ENCODE assay signal across 16 cellular contexts in genomic region chr13:31968473-31968872, GRCh38.
DNase-seq lines count a peak whose midpoint lies in the region; ATAC-seq and TF ChIP-seq lines count a peak whose summit lies in the region.
"Had no signal": no experiment of that assay in that cellular context is flagged by ENCODE, and none has a peak within 500 bp of the region (broad histone marks: within the 10 kb centered on the region; RNA-seq: fewer than 3 reads in every experiment).

No MANE protein-coding gene starts in this region.

- CTCF ChIA-PET in activated B cell treated with CpG ODN at 0.5 μM for 24 hours (lab: Charles Lee): interaction anchor here (1.6 kb wide), 1 partner anchor 58 kb away, joined by 5 read pairs; no protein-coding TSS in a partner anchor

- no peaks in the 10 kb centered on the region for H3K9me3 Mint-ChIP-seq in activated B cell treated with CpG ODN at 0.5 μM for 24 hours

- no peak overlapping the region for H3K4me2 ChIP-seq in mesenchymal stem cell (ENCODE audit: low read length, poor library complexity, severe bottlenecking)

- H3K36me3 Mint-ChIP-seq in activated B cell treated with CpG ODN at 0.5 μM for 24 hours (ENCODE audit: low read depth): no peaks in the 10 kb centered on the region

- no peak for TF ChIP-seq CTCF in activated B cell treated with CpG ODN at 0.5 μM for 24 hours (IDR thresholded peaks at IDR 0.05)

- H3K4ac ChIP-seq in mesenchymal stem cell (ENCODE audit: low read depth in 1 of 2, low read length in 2 of 2): no peak overlapping the region

- intact Hi-C loops in activated B cell treated with CpG ODN at 0.5 μM for 24 hours (cut with micrococcal nuclease): loop anchor here (5.0 kb wide), 1 partner anchor 34 kb away; no protein-coding TSS in a partner anchor

- H3K27me3 ChIP-seq in mesenchymal stem cell (ENCODE audit: control insufficient read depth in 1 of 2, insufficient read depth in 1 of 2, low read length in 2 of 2): no peaks in the 10 kb centered on the region
- H3K27me3 ChIP-seq in MG63: no peaks in the 10 kb centered on the region
- H3K27me3 ChIP-seq: ascending aorta, gastroesophageal sphincter had no signal

- H3K9ac ChIP-seq in mesenchymal stem cell (ENCODE audit: low read length): no peak overlapping the region

- no peak overlapping the region for H2BK5ac ChIP-seq in mesenchymal stem cell (ENCODE audit: low read depth, low read length, poor library complexity, severe bottlenecking)

- H2BK12ac ChIP-seq in mesenchymal stem cell (ENCODE audit: low read length in 2 of 2): no peak overlapping the region

- no peak overlapping the region for H3K4me3 Mint-ChIP-seq in activated B cell treated with CpG ODN at 0.5 μM for 24 hours

- peaks cover 6% of the 10 kb centered on the region for H3K4me1 ChIP-seq in mesenchymal stem cell (ENCODE audit: control insufficient read depth, insufficient read depth, low read depth, low read length)
- H3K4me1 ChIP-seq: ascending aorta had no signal

- no peaks in the 10 kb centered on the region for H3K9me3 ChIP-seq in mesenchymal stem cell (ENCODE audit: control insufficient read depth, low read length)
- no peaks in the 10 kb centered on the region; the same call in 1 of the 2 replicates for H3K9me3 ChIP-seq in MG63
- H3K9me3 ChIP-seq: ascending aorta, gastroesophageal sphincter had no signal

- no peak overlapping the region for H2AFZ ChIP-seq in mesenchymal stem cell (ENCODE audit: low read depth, low read length)

- H3K4me1 Mint-ChIP-seq in activated B cell treated with CpG ODN at 0.5 μM for 24 hours: peaks cover 39% of the 10 kb centered on the region

- H3K36me3 ChIP-seq in mesenchymal stem cell (ENCODE audit: control insufficient read depth in 1 of 2, insufficient read depth in 2 of 2, low read depth in 1 of 2, low read length in 2 of 2) (no peaks in the 10 kb centered on the region), MG63 (no peaks in the 10 kb centered on the region)
- H3K36me3 ChIP-seq: ascending aorta, gastroesophageal sphincter had no signal

- ATAC-seq in activated B cell treated with CpG ODN at 0.5 μM for 24 hours (ENCODE audit: low read depth): no peak
- no peak for ATAC-seq in GM21360 (IDR thresholded peaks at IDR 0.05; ENCODE audit: unreplicated experiment)
- ATAC-seq in HG02973 (IDR thresholded peaks at IDR 0.05; ENCODE audit: unreplicated experiment): no peak
- ATAC-seq: gastroesophageal sphincter; stimulated activated naive CD8-positive, alpha-beta T cell treated with anti-CD3 and anti-CD28 coated beads, Interleukin-15, Interleukin-2, amounts not matched to agents 100 U/mL and 50 U/mL, for 24 hours had no signal

- H4K91ac ChIP-seq in mesenchymal stem cell (ENCODE audit: low read length): no peak overlapping the region

- H3K4me3 ChIP-seq in mesenchymal stem cell (ENCODE audit: insufficient read depth in 1 of 2, low read depth in 1 of 2, low read length in 2 of 2): no peak overlapping the region
- H3K4me3 ChIP-seq in MG63: no peak overlapping the region
- H3K4me3 ChIP-seq: ascending aorta, gastroesophageal sphincter had no signal

- H3K27ac Mint-ChIP-seq in activated B cell treated with CpG ODN at 0.5 μM for 24 hours: peak overlapping the region; percentile 12

- no peaks in the 10 kb centered on the region for H3K79me1 ChIP-seq in mesenchymal stem cell (replicated peaks; ENCODE audit: low read length, poor library complexity, severe bottlenecking)

- WGBS in mesenchymal stem cell: 34% methylated on average over 2 of the region's 3 CpGs

- no peak overlapping the region for H3K14ac ChIP-seq in mesenchymal stem cell (ENCODE audit: low read length in 2 of 2)

- DNase-seq in GDM1 (lab: John Stamatoyannopoulos, UW) (peak; percentile 24), M059J (ENCODE audit: low read depth) (peak; percentile 10), activated B cell treated with CpG ODN at 0.5 μM for 24 hours (no peak), mesenchymal stem cell (peak; percentile 41), NCI-H2196 treated with DMSO at 0.1 percent for 48 hours (lab: John Stamatoyannopoulos, UW; ENCODE audit: unreplicated experiment) (no peak), MG63 (no peak)
- DNase-seq: activated T-cell treated with anti-CD3 and anti-CD28 coated beads, Interleukin-2, amount 50 U/mL, for 1 hour; AML-193; effector memory CD4-positive, alpha-beta T cell; NCI-H446; stimulated activated CD4-positive, alpha-beta T cell treated with anti-CD3 and anti-CD28 coated beads, Interleukin-2, amount 100 ng/mL, for 48 hours; stimulated activated naive CD8-positive, alpha-beta T cell treated with anti-CD3 and anti-CD28 coated beads, Interleukin-15, Interleukin-2, amounts not matched to agents 100 U/mL and 50 U/mL, for 24 hours had no signal

- H3K23ac ChIP-seq in mesenchymal stem cell (ENCODE audit: low read length in 2 of 2): no peak overlapping the region

- H3K27me3 Mint-ChIP-seq in activated B cell treated with CpG ODN at 0.5 μM for 24 hours: no peaks in the 10 kb centered on the region

- no peak overlapping the region for H3K18ac ChIP-seq in mesenchymal stem cell (ENCODE audit: low read depth in 1 of 2, low read length in 2 of 2)

- H2AK5ac ChIP-seq in mesenchymal stem cell (ENCODE audit: low read length, severe bottlenecking): no peak overlapping the region

- POLR2A ChIA-PET in activated B cell treated with CpG ODN at 0.5 μM for 24 hours (lab: Charles Lee): no interaction called here

- H4K8ac ChIP-seq in mesenchymal stem cell (ENCODE audit: low read length): no peak overlapping the region

- H2BK120ac ChIP-seq in mesenchymal stem cell (ENCODE audit: low read depth, low read length): no peak overlapping the region

- H3K27ac ChIP-seq in mesenchymal stem cell (ENCODE audit: low read length, poor library complexity, severe bottlenecking): no peak overlapping the region
- H3K27ac ChIP-seq: ascending aorta, gastroesophageal sphincter had no signal

- no peak overlapping the region for H2BK15ac ChIP-seq in mesenchymal stem cell (ENCODE audit: low read depth, poor library complexity, severe bottlenecking)

Comparison
In these comparisons a context has a peak if more than half of its experiments do, and no peak if none do; other contexts are left out.
1. DNase-seq: peak in GDM1 (single experiment), M059J (single experiment) and mesenchymal stem cell (single experiment); none in activated B cell treated with CpG ODN at 0.5 μM for 24 hours (single experiment), NCI-H2196 treated with DMSO at 0.1 percent for 48 hours (single experiment) and MG63 (single experiment).